1 cellular context compared by ENCODE assay signal in genomic region chr6:140320081-140320798, GRCh38.
TF ChIP-seq lines count a peak whose summit lies in the region.

No MANE protein-coding gene starts in this region.

TF ChIP-seq in GM23338, 12 proteins besides CTCF, POLR2A, EP300 and RAD21 (continued from another document):
- TF ChIP-seq ZNF462 (CRISPR knock-in tag; IDR thresholded peaks at IDR 0.05) (no peak), POLR2AphosphoS5 (IDR thresholded peaks at IDR 0.05; ENCODE audit: low read depth) (no peak)
